35 cellular contexts compared by ENCODE assay signal in genomic region chr2:238083919-238084318, GRCh38. TPM values are rescaled to one million over a fixed set of nuclear protein-coding genes. Genes with fewer than 3 reads are reported as not detected.
"Had no signal": no experiment of that assay in that cellular context is flagged by ENCODE, and none has a peak within 500 bp of the region (broad histone marks: within the 10 kb centered on the region; RNA-seq: fewer than 3 reads in every experiment).

No MANE protein-coding gene starts in this region.

- ATAC-seq: activated CD8-positive, alpha-beta T cell treated with anti-CD3 and anti-CD28 coated beads for 36 hours; PC-3 had no signal

- H3K4me3 Mint-ChIP-seq: activated B cell treated with CpG ODN at 0.5 μM for 24 hours; activated CD8-positive, alpha-beta T cell treated with anti-CD3 and anti-CD28 coated beads for 36 hours; activated naive CD8-positive, alpha-beta T cell treated with anti-CD3 and anti-CD28 coated beads, Interleukin-2, amount 10 ng/mL, durations not matched to agents 7 days and 5 days; activated T-cell treated with anti-CD3 and anti-CD28 coated beads, Interleukin-2, amount 50 U/mL, for 24 hours; activated T-helper 1 cell treated with anti-CD3 and anti-CD28 coated beads, Interleukin-12 subunit alpha, Interleukin-12 subunit beta, Interleukin-2, Interleukin-4 antibody, amounts not matched to agents 30 ng/mL and 10 ng/mL and 1 ng/mL, durations not matched to agents 14 hours and 24 hours and 36 hours; central memory CD8-positive, alpha-beta T cell had no signal

- H3K27ac Mint-ChIP-seq: activated B cell treated with CpG ODN at 0.5 μM for 24 hours; activated CD8-positive, alpha-beta T cell treated with anti-CD3 and anti-CD28 coated beads for 36 hours; activated naive CD8-positive, alpha-beta T cell treated with anti-CD3 and anti-CD28 coated beads, Interleukin-2, amount 10 ng/mL, durations not matched to agents 7 days and 5 days; activated T-cell treated with anti-CD3 and anti-CD28 coated beads, Interleukin-2, amount 50 U/mL, for 24 hours; activated T-helper 1 cell treated with anti-CD3 and anti-CD28 coated beads, Interleukin-12 subunit alpha, Interleukin-12 subunit beta, Interleukin-2, Interleukin-4 antibody, amounts not matched to agents 30 ng/mL and 10 ng/mL and 1 ng/mL, durations not matched to agents 14 hours and 24 hours and 36 hours had no signal

- H3K4me1 ChIP-seq: ascending aorta had no signal

- H3K27me3 ChIP-seq: ascending aorta, cardiac muscle cell had no signal

- H3K36me3 ChIP-seq: cardiac muscle cell had no signal

- H3K4me2 ChIP-seq: KMS-11 had no signal

- H3K9me3 Mint-ChIP-seq: activated CD8-positive, alpha-beta T cell treated with anti-CD3 and anti-CD28 coated beads for 36 hours; activated naive CD8-positive, alpha-beta T cell treated with anti-CD3 and anti-CD28 coated beads, Interleukin-2, amount 10 ng/mL, durations not matched to agents 7 days and 5 days; activated T-cell treated with anti-CD3 and anti-CD28 coated beads, Interleukin-2, amount 50 U/mL, for 24 hours; activated T-helper 1 cell treated with anti-CD3 and anti-CD28 coated beads, Interleukin-12 subunit alpha, Interleukin-12 subunit beta, Interleukin-2, Interleukin-4 antibody, amounts not matched to agents 30 ng/mL and 10 ng/mL and 1 ng/mL, durations not matched to agents 14 hours and 24 hours and 36 hours; central memory CD8-positive, alpha-beta T cell had no signal

- H3K4me3 ChIP-seq: ascending aorta, cardiac muscle cell had no signal

- H3K27me3 Mint-ChIP-seq: activated B cell treated with CpG ODN at 0.5 μM for 24 hours; activated CD8-positive, alpha-beta T cell treated with anti-CD3 and anti-CD28 coated beads for 36 hours; activated naive CD8-positive, alpha-beta T cell treated with anti-CD3 and anti-CD28 coated beads, Interleukin-2, amount 10 ng/mL, durations not matched to agents 7 days and 5 days; activated T-cell treated with anti-CD3 and anti-CD28 coated beads, Interleukin-2, amount 50 U/mL, for 24 hours; central memory CD8-positive, alpha-beta T cell had no signal

- DNase-seq: activated B cell treated with CpG ODN at 0.5 μM for 24 hours; activated CD4-positive, alpha-beta T cell treated with anti-CD3 and anti-CD28 coated beads for 4 hours; activated CD4-positive, alpha-beta T cell treated with anti-CD3 and anti-CD28 coated beads, Interleukin-2, amount 50 U/mL, for 1 hour; activated CD4-positive, CD25-positive, alpha-beta regulatory T cell treated with anti-CD3 and anti-CD28 coated beads, Interleukin-2, amount 50 U/mL, for 72 hours; activated CD8-positive, alpha-beta T cell treated with anti-CD3 and anti-CD28 coated beads for 36 hours; activated effector memory CD4-positive, alpha-beta T cell treated with Interleukin-2 at 50 U/mL for 16 hours; activated naive CD4-positive, alpha-beta T cell treated with anti-CD3 and anti-CD28 coated beads, Interleukin-2, amount 50 U/mL, for 16 hours; activated naive CD8-positive, alpha-beta T cell treated with anti-CD3 and anti-CD28 coated beads, Interleukin-2, amount 10 ng/mL, durations not matched to agents 7 days and 5 days; activated T-cell treated with anti-CD3 and anti-CD28 coated beads, Interleukin-2, amount 50 U/mL, for 24 hours; amygdala; MM.1S; MV-4-11; NCI-H1092; NCI-H1436 treated with DMSO at 0.1 percent for 48 hours; NCI-H1694 treated with DMSO at 0.1 percent for 48 hours; NCI-H2029; NCI-H2107; NCI-H2171; NCI-H510A; NCI-H526; NCI-H748 treated with DMSO at 0.1 percent for 48 hours; NK-92 treated with Interleukin-12 subunit alpha and Interleukin-12 subunit beta, amount 100 ng/mL, for 24 hours; PC-3; Right ventricle myocardium superior; SW 1271; T-helper 1 cell; T-helper 2 cell; T-helper 9 cell had no signal

- H3K27ac ChIP-seq: ascending aorta, cardiac muscle cell, KMS-11, RWPE1, VCaP had no signal

- H3K9me3 ChIP-seq: ascending aorta had no signal

RNA-seq across cellular contexts. Expression of gene ESPNL, which starts 16.2 kb away (rescaled TPM):
- total RNA-seq: ascending aorta, PC-3, Right ventricle myocardium superior had no signal

RNA-seq across cellular contexts. Expression of gene KLHL30, which starts 54.5 kb away (rescaled TPM):
- total RNA-seq: activated B cell treated with CpG ODN at 0.5 μM for 24 hours; activated CD8-positive, alpha-beta T cell treated with anti-CD3 and anti-CD28 coated beads for 36 hours; activated naive CD8-positive, alpha-beta T cell treated with anti-CD3 and anti-CD28 coated beads, Interleukin-2, amount 10 ng/mL, durations not matched to agents 7 days and 5 days; activated T-helper 1 cell treated with anti-CD3 and anti-CD28 coated beads, Interleukin-12 subunit alpha, Interleukin-12 subunit beta, Interleukin-2, Interleukin-4 antibody, amounts not matched to agents 30 ng/mL and 10 ng/mL and 1 ng/mL, durations not matched to agents 14 hours and 24 hours and 36 hours; PC-3 had no signal
